ENCODE assay signal across 1 cellular context in the genomic region with DNA sequence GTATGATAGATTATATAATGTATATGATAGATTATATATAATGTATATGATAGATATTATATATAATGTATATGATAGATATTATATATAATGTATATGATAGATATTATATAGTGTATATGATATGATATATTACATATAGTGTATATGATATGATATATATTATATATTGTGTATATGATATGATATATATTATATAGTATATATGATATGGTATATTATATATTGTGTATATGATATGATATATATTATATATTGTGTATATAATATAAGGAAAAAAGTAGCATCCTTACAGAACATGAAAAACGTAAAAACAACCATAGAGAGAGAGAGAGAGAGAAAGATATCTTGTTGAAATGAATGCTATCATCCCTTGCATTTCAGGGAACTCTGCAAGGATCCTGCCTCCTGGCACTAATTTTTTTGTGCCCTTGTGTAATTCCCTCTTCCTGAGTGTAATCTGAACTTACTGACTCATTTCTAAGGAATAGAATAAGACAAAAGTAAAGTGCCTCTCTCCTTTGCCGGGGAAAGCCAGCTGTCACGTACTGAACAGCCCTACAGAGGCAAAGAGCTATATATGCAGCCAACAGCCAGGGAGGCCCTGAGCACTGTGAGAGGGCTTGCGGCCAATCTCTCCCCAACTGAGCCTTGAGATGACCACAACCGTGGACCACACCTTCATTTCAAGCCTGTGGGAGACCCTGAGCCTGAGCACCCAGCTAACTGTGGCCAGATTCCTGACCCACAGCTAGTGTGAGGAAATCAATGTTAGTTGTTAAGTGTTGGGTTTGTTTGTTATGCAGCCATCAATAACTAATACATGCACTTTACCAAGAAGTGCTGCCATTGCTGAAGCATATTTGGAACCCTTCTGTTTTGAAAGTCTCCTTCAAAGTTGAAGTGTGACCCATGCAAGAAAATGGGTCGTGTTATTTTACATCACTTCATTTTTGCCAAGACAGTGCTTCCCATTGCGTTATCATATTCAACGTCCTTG.
TF ChIP-seq lines count a peak whose summit lies in the region.

No MANE protein-coding gene starts in this region.

TF ChIP-seq in WTC11, 78 proteins besides CTCF, POLR2A, EP300 and RAD21 (continued from another document):
- TF ChIP-seq GABPB1 (CRISPR knock-in tag; IDR thresholded peaks at IDR 0.05), result no peak
- TF ChIP-seq KAT7 (CRISPR knock-in tag; IDR thresholded peaks at IDR 0.05; ENCODE audit: borderline replicate concordance), result no peak
- no peak for TF ChIP-seq ZNF396 (CRISPR knock-in tag; IDR thresholded peaks at IDR 0.05; ENCODE audit: borderline replicate concordance)
- no peak for TF ChIP-seq NR2C2 (CRISPR knock-in tag; IDR thresholded peaks at IDR 0.05)
- no peak for TF ChIP-seq ZNF138 (CRISPR knock-in tag; conservative IDR thresholded peaks at IDR 0.05)
- TF ChIP-seq NFE2L1 (CRISPR knock-in tag; IDR thresholded peaks at IDR 0.05), result no peak
